In the genomic region with DNA sequence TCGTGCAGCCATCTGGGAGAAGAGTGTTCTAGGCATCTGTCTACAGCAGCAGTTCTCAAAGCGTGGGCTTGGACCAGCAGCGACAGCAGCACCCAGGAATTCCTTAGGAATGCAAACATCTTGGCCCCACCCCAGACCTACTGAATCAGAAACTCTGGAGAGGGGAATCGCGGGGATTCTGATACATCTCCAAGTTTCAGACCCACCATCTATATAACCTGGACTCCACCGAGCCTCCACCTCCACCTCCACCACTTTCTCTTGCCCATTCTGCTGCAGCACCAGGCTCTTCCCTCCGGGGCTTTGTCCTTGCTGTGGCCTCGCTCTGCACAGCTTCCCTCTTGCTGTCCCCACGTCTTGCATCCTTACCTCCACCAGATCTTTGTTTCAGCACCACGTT, we compare ENCODE assay signal across 20 cellular contexts.
A peak's percentile ranks its signal among the peaks of the same experiment; 100 is the strongest.
DNase-seq lines count a peak whose midpoint lies in the region; TF ChIP-seq lines count a peak whose summit lies in the region.
"Had no signal": no experiment of that assay in that cellular context is flagged by ENCODE, and none has a peak within 500 bp of the region (broad histone marks: within the 10 kb centered on the region; RNA-seq: fewer than 3 reads in every experiment).

No MANE protein-coding gene starts in this region.

- peak overlapping the region; percentile 71 for H3K4me2 ChIP-seq in skeletal muscle satellite cell (ENCODE audit: low read length)

- no peaks in the 10 kb centered on the region for H3K9me3 ChIP-seq in skeletal muscle satellite cell (replicated peaks; ENCODE audit: low read length)
- no peaks in the 10 kb centered on the region for H3K9me3 ChIP-seq in tibial artery
- H3K9me3 ChIP-seq: breast epithelium, thoracic aorta had no signal

- TF ChIP-seq CTCF in fibroblast of mammary gland (conservative IDR thresholded peaks at IDR 0.05; ENCODE audit: control insufficient read depth, insufficient read depth, low read depth, low read length) (no peak), tibial artery (IDR thresholded peaks at IDR 0.05) (no peak)

- H3K27me3 ChIP-seq in skeletal muscle satellite cell (ENCODE audit: control insufficient read depth, insufficient read depth, low read length) (peaks cover 5% of the 10 kb centered on the region), tibial artery (peaks cover 0 to 7% of the 10 kb centered on the region in 2 donors)
- H3K27me3 ChIP-seq: breast epithelium had no signal

- no peak overlapping the region for H3K9ac ChIP-seq in skeletal muscle satellite cell (ENCODE audit: low read depth, low read length)

- no peak overlapping the region for H3K4me3 ChIP-seq in fibroblast of mammary gland (ENCODE audit: control insufficient read depth, low read depth, low read length)
- H3K4me3 ChIP-seq in skeletal muscle satellite cell (ENCODE audit: low read length), result peak overlapping the region; percentile 49
- no peak overlapping the region for H3K4me3 ChIP-seq in tibial artery
- H3K4me3 ChIP-seq: GM12878, skin epidermis, thoracic aorta had no signal

- intact Hi-C loops in tibial artery (cut with DNase I; ENCODE audit: low total_unique reads), result no loop called here

- H3K4me1 ChIP-seq in skeletal muscle satellite cell (ENCODE audit: control insufficient read depth, insufficient read depth, low read length) (no peaks in the 10 kb centered on the region), tibial artery (no peaks in the 10 kb centered on the region)
- H3K4me1 ChIP-seq: breast epithelium had no signal

- peak; percentile 66 for DNase-seq in GM03348 (ENCODE audit: low spot score)
- peak; percentile 22 for DNase-seq in M059J (ENCODE audit: low read depth)
- DNase-seq in fibroblast of mammary gland (ENCODE audit: low read depth), result peak; percentile 26
- DNase-seq in medulla oblongata (ENCODE audit: extremely low spot score), result no peak
- DNase-seq in activated CD4-positive, alpha-beta T cell treated with anti-CD3 and anti-CD28 coated beads, Interleukin-2, amount 50 U/mL, for 48 hours, result no peak
- DNase-seq in tibial artery, result no peak
- DNase-seq: activated CD4-positive, alpha-beta T cell treated with anti-CD3 and anti-CD28 coated beads, Interleukin-2, amount 10 ng/mL, durations not matched to agents 7 days and 5 days; activated naive CD4-positive, alpha-beta T cell treated with anti-CD3 and anti-CD28 coated beads, Interleukin-2, amount 10 ng/mL, durations not matched to agents 7 days and 5 days; dermis blood vessel endothelial cell; erythroblast; GOT3; MM.1S; NCI-H2029; NCI-H524 treated with DMSO at 0.1 percent for 48 hours had no signal

- no peaks in the 10 kb centered on the region for H3K36me3 ChIP-seq in skeletal muscle satellite cell (ENCODE audit: insufficient read depth, low read length)
- H3K36me3 ChIP-seq in tibial artery, result no peaks in the 10 kb centered on the region
- H3K36me3 ChIP-seq: breast epithelium, thoracic aorta had no signal

- no peak overlapping the region for H3K27ac ChIP-seq in tibial artery
- H3K27ac ChIP-seq: breast epithelium, C4-2B, skin epidermis, thoracic aorta had no signal

Comparison
In these comparisons a context has a peak if more than half of its experiments do, and no peak if none do; other contexts are left out.
1. DNase-seq: peak in GM03348 (single experiment), M059J (single experiment) and fibroblast of mammary gland (single experiment); none in medulla oblongata (single experiment), activated CD4-positive, alpha-beta T cell treated with anti-CD3 and anti-CD28 coated beads, Interleukin-2, amount 50 U/mL, for 48 hours (0 of 2) and tibial artery (0 of 2).